21 cellular contexts compared by ENCODE assay signal in the genomic region with DNA sequence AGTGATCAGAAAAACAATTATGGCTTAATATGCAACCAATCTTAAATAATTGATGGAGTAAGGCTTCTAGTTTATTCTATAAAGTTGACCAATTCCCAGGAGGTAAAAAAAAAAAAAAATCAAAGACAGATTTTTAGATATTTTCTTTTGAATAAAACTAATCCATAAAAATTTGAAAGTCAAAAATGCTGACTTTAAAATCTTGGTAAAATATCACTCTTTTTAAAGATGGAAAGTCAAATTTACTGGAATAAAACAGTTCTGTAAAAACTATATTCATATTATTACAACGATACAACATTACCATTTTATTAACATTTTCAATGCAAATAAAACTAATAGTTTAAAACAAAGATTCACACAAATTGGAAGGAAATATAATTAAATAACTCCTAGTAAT. TPM values are rescaled to one million over a fixed set of nuclear protein-coding genes. Genes with fewer than 3 reads are reported as not detected.
A peak's percentile ranks its signal among the peaks of the same experiment; 100 is the strongest.
DNase-seq lines count a peak whose midpoint lies in the region; FAIRE-seq and TF ChIP-seq lines count a peak whose summit lies in the region.
"Had no signal": no experiment of that assay in that cellular context is flagged by ENCODE, and none has a peak within 500 bp of the region (broad histone marks: within the 10 kb centered on the region; RNA-seq: fewer than 3 reads in every experiment).

No MANE protein-coding gene starts in this region.

- no peak overlapping the region for H3K27ac ChIP-seq in kidney (ENCODE audit: low read depth in 2 of 2, low read length in 2 of 2)
- no peak overlapping the region for H3K27ac ChIP-seq in small intestine (ENCODE audit: low read depth in 1 of 2, low read length in 1 of 2)

- TF ChIP-seq CTCF in kidney (IDR thresholded peaks at IDR 0.05; ENCODE audit: borderline replicate concordance, extremely low read depth, insufficient read depth): no peak

- TF ChIP-seq POLR2A in H54 (IDR thresholded peaks at IDR 0.05; ENCODE audit: low read depth, low read length): no peak

- WGBS in small intestine, 3 donors: 87 to 96% (median 89%) methylated on average over 1 of the region's 1 CpG

- FAIRE-seq in A204.1 (lab: Jason Lieb, UNC): peak; percentile 89
- peak; percentile 58 for FAIRE-seq in RCC 7860 (lab: Jason Lieb, UNC)
- FAIRE-seq in kidney (lab: Jason Lieb, UNC): peak; percentile 82
- FAIRE-seq in small intestine (lab: Jason Lieb, UNC): peak; percentile 59
- no peak for FAIRE-seq in H54 (lab: Jason Lieb, UNC)
- FAIRE-seq: GM12891, GM18507 had no signal

- H3K4me3 ChIP-seq in kidney (ENCODE audit: low read length in 2 of 2) (no peak overlapping the region), small intestine (ENCODE audit: low read depth in 1 of 2, low read length in 2 of 2) (no peak overlapping the region)
- H3K4me3 ChIP-seq: GM23338, HAP-1 had no signal

- H3K27me3 ChIP-seq in small intestine (ENCODE audit: control insufficient read depth in 2 of 2, insufficient read depth in 2 of 2, low read length in 2 of 2): peaks cover 2 to 9% of the 10 kb centered on the region in 2 donors

- H3K36me3 ChIP-seq in kidney (ENCODE audit: control insufficient read depth in 1 of 2, insufficient read depth in 2 of 2, low read length in 2 of 2) (no peaks in the 10 kb centered on the region), small intestine (ENCODE audit: control insufficient read depth in 2 of 2, insufficient read depth in 2 of 2, low read length in 2 of 2) (no peaks in the 10 kb centered on the region)
- H3K36me3 ChIP-seq: HAP-1 had no signal

- intact Hi-C loops in kidney (cut with DNase I): no loop called here

- H3K9me3 ChIP-seq in kidney (ENCODE audit: control insufficient read depth in 1 of 2, low read length in 2 of 2): no peaks in the 10 kb centered on the region
- no peaks in the 10 kb centered on the region for H3K9me3 ChIP-seq in small intestine (ENCODE audit: control insufficient read depth, low read depth)
- H3K9me3 ChIP-seq: Caco-2, HAP-1 had no signal

- H3K4me1 ChIP-seq in kidney (ENCODE audit: control insufficient read depth in 1 of 2, insufficient read depth in 1 of 2, low read depth in 1 of 2, low read length in 2 of 2) (no peaks in the 10 kb centered on the region), small intestine (ENCODE audit: control insufficient read depth in 2 of 2, insufficient read depth in 1 of 2, low read depth in 1 of 2, low read length in 1 of 2) (no peaks in the 10 kb centered on the region)
- H3K4me1 ChIP-seq: Caco-2 had no signal

- DNase-seq in RCC 7860 (ENCODE audit: low spot score) (no peak), kidney (no peak), small intestine (no peak), SW480 (ENCODE audit: low spot score) (no peak), DMS53 treated with DMSO at 0.1 percent for 48 hours (lab: John Stamatoyannopoulos, UW; ENCODE audit: unreplicated experiment) (no peak), H54 (ENCODE audit: insufficient read length, low spot score) (no peak)
- DNase-seq: 8988T; Caco-2; CD4-positive, alpha-beta memory T cell; DMS153; DMS79; EL; GF-D8; HFFc6 had no signal

- no peak overlapping the region for H3K9ac ChIP-seq in kidney (ENCODE audit: low read length in 2 of 2)

RNA-seq across cellular contexts. Expression of a gene that starts 5.4 kb away (rescaled TPM):
- total RNA-seq in kidney: 5.4 TPM
- 0.95 TPM for polyA plus RNA-seq in kidney (ENCODE audit: insufficient read depth, low read depth, low replicate concordance)
- polyA plus RNA-seq in small intestine: 1 to 10 TPM in 1 of 3 donors, not detected in 2; 8.1 TPM
- total RNA-seq: A673; CD4-positive, alpha-beta memory T cell; H4 had no signal
- polyA plus RNA-seq: CD4-positive, alpha-beta memory T cell had no signal
